Comparison of ENCODE assay signal across 27 cellular contexts in the genomic region with DNA sequence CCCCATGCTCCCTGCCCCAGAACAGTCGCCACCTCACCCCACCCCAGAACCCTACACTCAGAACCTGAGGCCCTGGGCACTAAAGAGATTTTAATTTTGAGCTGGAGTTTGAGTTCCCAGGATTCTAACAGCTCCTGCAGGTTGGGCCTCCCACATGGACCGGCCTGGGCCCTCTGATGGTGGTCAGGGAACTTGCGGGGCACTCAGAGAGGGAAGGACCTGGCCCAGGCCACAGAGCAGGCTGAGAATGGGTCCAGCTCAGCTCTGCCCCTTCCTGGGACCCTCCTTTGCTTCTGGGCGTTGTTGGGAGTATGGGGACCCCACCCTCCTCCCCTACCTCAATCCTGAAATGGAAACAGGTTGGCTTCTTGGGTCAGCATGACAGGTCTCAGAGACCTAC. TPM values are rescaled to one million over a fixed set of nuclear protein-coding genes. Genes with fewer than 3 reads are reported as not detected.
"Had no signal": no experiment of that assay in that cellular context is flagged by ENCODE, and none has a peak within 500 bp of the region (broad histone marks: within the 10 kb centered on the region; RNA-seq: fewer than 3 reads in every experiment).

No MANE protein-coding gene starts in this region.

- H3K27ac Mint-ChIP-seq: activated CD4-positive, alpha-beta T cell treated with anti-CD3 and anti-CD28 coated beads, Interleukin-2, amount 10 ng/mL, durations not matched to agents 7 days and 5 days; activated CD8-positive, alpha-beta memory T cell treated with anti-CD3 and anti-CD28 coated beads, Interleukin-2, amount 10 ng/mL, durations not matched to agents 7 days and 5 days; activated CD8-positive, alpha-beta T cell treated with anti-CD3 and anti-CD28 coated beads for 36 hours; activated naive CD4-positive, alpha-beta T cell treated with anti-CD3 and anti-CD28 coated beads, Interleukin-2, amount 50 U/mL, for 24 hours; activated T-helper 1 cell treated with anti-CD3 and anti-CD28 coated beads, Interleukin-12 subunit alpha, Interleukin-12 subunit beta, Interleukin-2, Interleukin-4 antibody, amounts not matched to agents 30 ng/mL and 10 ng/mL and 1 ng/mL, durations not matched to agents 14 hours and 24 hours and 36 hours; naive B cell; neural progenitor cell; T-helper 1 cell treated with Interleukin-12 subunit alpha and Interleukin-12 subunit beta and Interleukin-4 antibody, amounts not matched to agents 30 μg/mL and 1 μg/mL, for 36 hours had no signal

- DNase-seq: activated CD4-positive, alpha-beta T cell treated with anti-CD3 and anti-CD28 coated beads, Interleukin-2, amount 10 ng/mL, durations not matched to agents 7 days and 5 days; activated CD8-positive, alpha-beta memory T cell treated with anti-CD3 and anti-CD28 coated beads, Interleukin-2, amount 10 ng/mL, durations not matched to agents 7 days and 5 days; activated CD8-positive, alpha-beta T cell treated with anti-CD3 and anti-CD28 coated beads for 36 hours; activated gamma-delta T cell; activated T-cell treated with anti-CD3 and anti-CD28 coated beads for 4 hours; body of pancreas; esophagus squamous epithelium; head of caudate nucleus; islet precursor cell; left colon; lower lobe of right lung; naive B cell; stimulated activated CD4-positive, alpha-beta T cell treated with anti-CD3 and anti-CD28 coated beads, Interleukin-2, amount 100 ng/mL, for 24 hours; stomach had no signal

- H3K27ac ChIP-seq: body of pancreas, cardiac muscle cell, esophagus squamous epithelium, lower lobe of right lung, neural progenitor cell, suprapubic skin had no signal

- H3K4me3 ChIP-seq: body of pancreas, cardiac muscle cell, esophagus squamous epithelium, gastroesophageal sphincter, lower lobe of right lung, neural progenitor cell, right atrium auricular region, skin epidermis, suprapubic skin, tibial nerve had no signal

- H3K9ac ChIP-seq: neural progenitor cell had no signal

- H3K9me3 ChIP-seq: body of pancreas, esophagus squamous epithelium, gastroesophageal sphincter, lower lobe of right lung, right atrium auricular region, stomach, suprapubic skin, tibial nerve had no signal

- H3K4me1 ChIP-seq: neural progenitor cell had no signal

- H3K36me3 ChIP-seq: esophagus squamous epithelium, gastroesophageal sphincter, neural progenitor cell, stomach, suprapubic skin had no signal

- ATAC-seq: body of pancreas, left colon, lower lobe of right lung had no signal

- H3K36me3 Mint-ChIP-seq: activated CD8-positive, alpha-beta memory T cell treated with anti-CD3 and anti-CD28 coated beads, Interleukin-2, amount 10 ng/mL, durations not matched to agents 7 days and 5 days; activated naive CD4-positive, alpha-beta T cell treated with anti-CD3 and anti-CD28 coated beads, Interleukin-2, amount 50 U/mL, for 24 hours; naive B cell; neural progenitor cell; stimulated activated effector memory CD8-positive, alpha-beta T cell treated with anti-CD3 and anti-CD28 coated beads, Interleukin-12 subunit alpha, Interleukin-12 subunit beta, amount 100 ng/mL, for 72 hours had no signal

- H3K9me3 Mint-ChIP-seq: activated CD4-positive, alpha-beta T cell treated with anti-CD3 and anti-CD28 coated beads, Interleukin-2, amount 10 ng/mL, durations not matched to agents 7 days and 5 days; activated CD8-positive, alpha-beta T cell treated with anti-CD3 and anti-CD28 coated beads for 36 hours; activated naive CD4-positive, alpha-beta T cell treated with anti-CD3 and anti-CD28 coated beads, Interleukin-2, amount 50 U/mL, for 24 hours; activated T-helper 1 cell treated with anti-CD3 and anti-CD28 coated beads, Interleukin-12 subunit alpha, Interleukin-12 subunit beta, Interleukin-2, Interleukin-4 antibody, amounts not matched to agents 30 ng/mL and 10 ng/mL and 1 ng/mL, durations not matched to agents 14 hours and 24 hours and 36 hours; naive B cell; neural progenitor cell; stimulated activated effector memory CD8-positive, alpha-beta T cell treated with anti-CD3 and anti-CD28 coated beads, Interleukin-12 subunit alpha, Interleukin-12 subunit beta, amount 100 ng/mL, for 72 hours; T-helper 1 cell treated with Interleukin-12 subunit alpha and Interleukin-12 subunit beta and Interleukin-4 antibody, amounts not matched to agents 30 μg/mL and 1 μg/mL, for 36 hours had no signal

- H3K4me3 Mint-ChIP-seq: activated CD4-positive, alpha-beta T cell treated with anti-CD3 and anti-CD28 coated beads, Interleukin-2, amount 10 ng/mL, durations not matched to agents 7 days and 5 days; activated CD8-positive, alpha-beta memory T cell treated with anti-CD3 and anti-CD28 coated beads, Interleukin-2, amount 10 ng/mL, durations not matched to agents 7 days and 5 days; activated CD8-positive, alpha-beta T cell treated with anti-CD3 and anti-CD28 coated beads for 36 hours; activated naive CD4-positive, alpha-beta T cell treated with anti-CD3 and anti-CD28 coated beads, Interleukin-2, amount 50 U/mL, for 24 hours; activated T-helper 1 cell treated with anti-CD3 and anti-CD28 coated beads, Interleukin-12 subunit alpha, Interleukin-12 subunit beta, Interleukin-2, Interleukin-4 antibody, amounts not matched to agents 30 ng/mL and 10 ng/mL and 1 ng/mL, durations not matched to agents 14 hours and 24 hours and 36 hours; neural progenitor cell; stimulated activated effector memory CD8-positive, alpha-beta T cell treated with anti-CD3 and anti-CD28 coated beads, Interleukin-12 subunit alpha, Interleukin-12 subunit beta, amount 100 ng/mL, for 72 hours; T-helper 1 cell treated with Interleukin-12 subunit alpha and Interleukin-12 subunit beta and Interleukin-4 antibody, amounts not matched to agents 30 μg/mL and 1 μg/mL, for 36 hours had no signal

- H3K27me3 Mint-ChIP-seq: activated CD4-positive, alpha-beta T cell treated with anti-CD3 and anti-CD28 coated beads, Interleukin-2, amount 10 ng/mL, durations not matched to agents 7 days and 5 days; activated CD8-positive, alpha-beta memory T cell treated with anti-CD3 and anti-CD28 coated beads, Interleukin-2, amount 10 ng/mL, durations not matched to agents 7 days and 5 days; activated CD8-positive, alpha-beta T cell treated with anti-CD3 and anti-CD28 coated beads for 36 hours; activated naive CD4-positive, alpha-beta T cell treated with anti-CD3 and anti-CD28 coated beads, Interleukin-2, amount 50 U/mL, for 24 hours had no signal

- H3K27me3 ChIP-seq: body of pancreas, cardiac muscle cell, esophagus squamous epithelium, gastroesophageal sphincter, neural progenitor cell, right atrium auricular region, stomach, suprapubic skin, tibial nerve had no signal

- H3K4me2 ChIP-seq: neural progenitor cell had no signal

RNA-seq across cellular contexts. Expression of a gene that starts 1.1 kb away (rescaled TPM):
- total RNA-seq: activated CD8-positive, alpha-beta T cell treated with anti-CD3 and anti-CD28 coated beads for 36 hours; osteoblast had no signal

RNA-seq across cellular contexts. Expression of a gene that starts 7.8 kb away (rescaled TPM):
- total RNA-seq: mesenteric fat pad had no signal
